In the genomic region with DNA sequence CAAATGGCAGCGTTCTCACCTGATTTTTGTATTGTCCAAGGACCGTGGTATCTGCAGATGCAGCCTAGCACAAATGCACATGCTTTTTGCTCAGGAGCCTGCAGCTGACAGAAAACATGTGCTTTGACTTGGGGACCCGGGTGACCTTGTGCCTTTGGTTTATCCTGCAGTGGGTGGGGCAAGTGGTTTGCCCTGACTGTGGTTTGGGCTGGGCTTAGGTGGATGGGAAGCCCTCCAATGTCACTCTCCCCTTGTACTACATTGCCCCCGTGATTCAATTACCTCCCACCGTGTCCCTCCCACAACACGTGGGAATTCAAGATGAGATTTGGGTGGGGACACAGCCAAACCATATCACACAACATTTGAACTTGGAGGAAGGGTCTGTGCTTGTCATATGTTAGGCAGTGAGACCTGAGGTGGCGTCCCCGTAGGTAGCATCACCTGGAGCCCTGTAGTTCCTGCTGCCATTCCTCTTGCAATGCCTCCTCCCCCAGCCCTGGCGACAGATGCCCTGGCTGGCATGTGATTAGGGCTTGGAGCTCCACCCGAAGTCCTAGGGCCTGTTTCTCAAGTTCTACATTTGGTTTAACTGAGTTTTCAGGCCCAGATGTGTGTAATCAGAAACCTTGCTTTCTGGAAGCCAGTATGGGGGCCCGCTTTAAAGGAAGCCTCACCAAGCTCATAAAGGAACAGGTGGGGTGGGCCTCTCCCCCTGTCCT, we compare ENCODE assay signal across 8 cellular contexts. TPM values are rescaled to one million over a fixed set of nuclear protein-coding genes. Genes with fewer than 3 reads are reported as not detected.
DNase-seq lines count a peak whose midpoint lies in the region; ATAC-seq and TF ChIP-seq lines count a peak whose summit lies in the region.

No MANE protein-coding gene starts in this region.

- no peaks in the 10 kb centered on the region for H3K9me3 Mint-ChIP-seq in MCF 10A (ENCODE audit: unreplicated experiment)
- no peaks in the 10 kb centered on the region for H3K9me3 Mint-ChIP-seq in WTC11
- no peaks in the 10 kb centered on the region for H3K9me3 Mint-ChIP-seq in immature natural killer cell

- H3K9me3 ChIP-seq in mammary epithelial cell (replicated peaks; ENCODE audit: insufficient read depth, low read length) (no peaks in the 10 kb centered on the region), upper lobe of right lung (no peaks in the 10 kb centered on the region)

- H3K36me3 Mint-ChIP-seq in MCF 10A (ENCODE audit: insufficient read depth, unreplicated experiment) = no peaks in the 10 kb centered on the region
- no peaks in the 10 kb centered on the region for H3K36me3 Mint-ChIP-seq in WTC11
- no peaks in the 10 kb centered on the region for H3K36me3 Mint-ChIP-seq in immature natural killer cell

- H3K27me3 ChIP-seq in mammary epithelial cell (ENCODE audit: insufficient read depth, low read length) (peaks cover 8% of the 10 kb centered on the region), upper lobe of right lung (peaks cover 19% of the 10 kb centered on the region)

- no peak overlapping the region for H3K27ac ChIP-seq in mammary epithelial cell (ENCODE audit: insufficient read depth, low read depth, low read length)
- no peak overlapping the region for H3K27ac ChIP-seq in upper lobe of right lung

- BruUV-seq in MCF 10A (replicated peaks; lab: Mats Ljungman, UMichigan) (no TSS peak), mammary epithelial cell (replicated peaks; lab: Mats Ljungman, UMichigan) (no TSS peak)

- intact Hi-C loops in MCF 10A (cut with micrococcal nuclease) = loop anchor here (2.0 kb wide), 1 partner anchor 35 kb away; no protein-coding TSS in a partner anchor
- intact Hi-C loops in mammary epithelial cell (cut with micrococcal nuclease) = no loop called here
- intact Hi-C loops in upper lobe of right lung (cut with DNase I) = no loop called here

- H3K4me1 ChIP-seq in mammary epithelial cell (ENCODE audit: insufficient read depth, low read length) (peaks cover 18% of the 10 kb centered on the region), upper lobe of right lung (peaks cover 25% of the 10 kb centered on the region)

- POLR2A ChIA-PET in MCF 10A (lab: Yijun Ruan, JAX) (interaction anchor here (1.2 to 1.9 kb wide), 2 partner anchors 10 to 26 kb away, joined by 3 to 7 read pairs; no protein-coding TSS in a partner anchor), WTC11 (lab: Charles Lee) (no interaction called here)

- no peak for TF ChIP-seq CTCF in MCF 10A (IDR thresholded peaks at IDR 0.05; ENCODE audit: unreplicated experiment)
- TF ChIP-seq CTCF in mammary epithelial cell (conservative IDR thresholded peaks at IDR 0.05 in 1 of 2, IDR thresholded peaks at IDR 0.05 in 1 of 2; ENCODE audit: extremely low read depth in 1 of 2, insufficient read depth in 1 of 2, low read depth in 1 of 2, low read length in 2 of 2) = no peak
- TF ChIP-seq CTCF in WTC11 (IDR thresholded peaks at IDR 0.05) = no peak
- no peak for TF ChIP-seq CTCF in upper lobe of right lung (IDR thresholded peaks at IDR 0.05)

- peak overlapping the region in 1 of 3 experiments; percentile 18 for H3K4me3 ChIP-seq in mammary epithelial cell (replicated peaks in 1 of 3; ENCODE audit: insufficient read depth in 1 of 3, low read depth in 2 of 3, low read length in 3 of 3)
- H3K4me3 ChIP-seq in upper lobe of right lung = peak overlapping the region; percentile 68

- no peaks in the 10 kb centered on the region for H4K20me1 ChIP-seq in mammary epithelial cell (ENCODE audit: insufficient read depth, low read length)

- WGBS in mammary epithelial cell (ENCODE audit: low coverage, missing lambda C conversion rate) = 90% methylated on average over 10 of the region's 11 CpGs

- in situ Hi-C loops in mammary epithelial cell (cut with MboI; ENCODE audit: low sequenced_read_pairs in 2 of 2) = no loop called here

- no peak overlapping the region for H3K4me2 ChIP-seq in mammary epithelial cell (ENCODE audit: insufficient read depth, low read depth, low read length)

- H3K27ac Mint-ChIP-seq in MCF 10A (ENCODE audit: low read depth, unreplicated experiment) (no peak overlapping the region), WTC11 (no peak overlapping the region), immature natural killer cell (no peak overlapping the region)

- H3K36me3 ChIP-seq in mammary epithelial cell (ENCODE audit: insufficient read depth, low read length) = no peaks in the 10 kb centered on the region
- no peaks in the 10 kb centered on the region for H3K36me3 ChIP-seq in upper lobe of right lung

- H3K4me3 Mint-ChIP-seq in MCF 10A (ENCODE audit: unreplicated experiment) (peak overlapping the region; percentile 66), WTC11 (peak overlapping the region; percentile 84), immature natural killer cell (peak overlapping the region; percentile 79 to 91 (median 86))

- H3K4me1 Mint-ChIP-seq in MCF 10A (ENCODE audit: insufficient read depth, unreplicated experiment) = peaks cover 13% of the 10 kb centered on the region
- peaks cover 10% of the 10 kb centered on the region for H3K4me1 Mint-ChIP-seq in WTC11
- peaks cover 12 to 15% of the 10 kb centered on the region in 2 donors for H3K4me1 Mint-ChIP-seq in immature natural killer cell

- no peak overlapping the region for H2AFZ ChIP-seq in mammary epithelial cell (ENCODE audit: low read depth, low read length)

- H3K27me3 Mint-ChIP-seq in MCF 10A (ENCODE audit: insufficient read depth, unreplicated experiment) (no peaks in the 10 kb centered on the region), WTC11 (ENCODE audit: low read depth) (peaks cover 69% of the 10 kb centered on the region), immature natural killer cell (ENCODE audit: low read depth in 3 of 3) (peaks cover 0 to 5% (median 4%) of the 10 kb centered on the region in 3 donors)

- H3K79me2 ChIP-seq in mammary epithelial cell (ENCODE audit: insufficient read depth, low read length) = no peaks in the 10 kb centered on the region

- ATAC-seq in WTC11 (no peak), upper lobe of right lung (no peak)

- DNase-seq in MCF 10A (ENCODE audit: unreplicated experiment) (no peak), mammary epithelial cell (no peak), WTC11 (ENCODE audit: low spot score) (no peak), immature natural killer cell (no peak), upper lobe of right lung (no peak), SW 1271 (lab: John Stamatoyannopoulos, UW) (no peak), NCI-H1105 treated with DMSO at 0.1 percent for 48 hours (lab: John Stamatoyannopoulos, UW) (no peak)
- DNase-seq in activated CD4-positive, CD25-positive, alpha-beta regulatory T cell treated with anti-CD3 and anti-CD28 coated beads, Interleukin-2, amount 50 U/mL, for 72 hours = no peak

- CTCF ChIA-PET in MCF 10A (lab: Yijun Ruan, JAX) (interaction anchor here (0.7 to 1.4 kb wide), 3 partner anchors 11 to 63 kb away, joined by 3 to 4 read pairs (median 3); no protein-coding TSS in a partner anchor), mammary epithelial cell (lab: Charles Lee; ENCODE audit: low non-redundant PET) (interaction anchor here (0.6 kb wide), 1 partner anchor 92 kb away, joined by 4 read pairs; no protein-coding TSS in a partner anchor), WTC11 (lab: Charles Lee) (interaction anchor here (1.1 kb wide), 1 partner anchor 62 kb away, joined by 4 read pairs; no protein-coding TSS in a partner anchor)

- dilution Hi-C loops in mammary epithelial cell (cut with HindIII; ENCODE audit: low sequenced_read_pairs) = no loop called here

- H3K9ac ChIP-seq in mammary epithelial cell (ENCODE audit: insufficient read depth, low read length) = no peak overlapping the region

TF ChIP-seq in WTC11, 78 proteins besides CTCF, POLR2A, EP300 and RAD21:
- TF ChIP-seq, protein P1, sequence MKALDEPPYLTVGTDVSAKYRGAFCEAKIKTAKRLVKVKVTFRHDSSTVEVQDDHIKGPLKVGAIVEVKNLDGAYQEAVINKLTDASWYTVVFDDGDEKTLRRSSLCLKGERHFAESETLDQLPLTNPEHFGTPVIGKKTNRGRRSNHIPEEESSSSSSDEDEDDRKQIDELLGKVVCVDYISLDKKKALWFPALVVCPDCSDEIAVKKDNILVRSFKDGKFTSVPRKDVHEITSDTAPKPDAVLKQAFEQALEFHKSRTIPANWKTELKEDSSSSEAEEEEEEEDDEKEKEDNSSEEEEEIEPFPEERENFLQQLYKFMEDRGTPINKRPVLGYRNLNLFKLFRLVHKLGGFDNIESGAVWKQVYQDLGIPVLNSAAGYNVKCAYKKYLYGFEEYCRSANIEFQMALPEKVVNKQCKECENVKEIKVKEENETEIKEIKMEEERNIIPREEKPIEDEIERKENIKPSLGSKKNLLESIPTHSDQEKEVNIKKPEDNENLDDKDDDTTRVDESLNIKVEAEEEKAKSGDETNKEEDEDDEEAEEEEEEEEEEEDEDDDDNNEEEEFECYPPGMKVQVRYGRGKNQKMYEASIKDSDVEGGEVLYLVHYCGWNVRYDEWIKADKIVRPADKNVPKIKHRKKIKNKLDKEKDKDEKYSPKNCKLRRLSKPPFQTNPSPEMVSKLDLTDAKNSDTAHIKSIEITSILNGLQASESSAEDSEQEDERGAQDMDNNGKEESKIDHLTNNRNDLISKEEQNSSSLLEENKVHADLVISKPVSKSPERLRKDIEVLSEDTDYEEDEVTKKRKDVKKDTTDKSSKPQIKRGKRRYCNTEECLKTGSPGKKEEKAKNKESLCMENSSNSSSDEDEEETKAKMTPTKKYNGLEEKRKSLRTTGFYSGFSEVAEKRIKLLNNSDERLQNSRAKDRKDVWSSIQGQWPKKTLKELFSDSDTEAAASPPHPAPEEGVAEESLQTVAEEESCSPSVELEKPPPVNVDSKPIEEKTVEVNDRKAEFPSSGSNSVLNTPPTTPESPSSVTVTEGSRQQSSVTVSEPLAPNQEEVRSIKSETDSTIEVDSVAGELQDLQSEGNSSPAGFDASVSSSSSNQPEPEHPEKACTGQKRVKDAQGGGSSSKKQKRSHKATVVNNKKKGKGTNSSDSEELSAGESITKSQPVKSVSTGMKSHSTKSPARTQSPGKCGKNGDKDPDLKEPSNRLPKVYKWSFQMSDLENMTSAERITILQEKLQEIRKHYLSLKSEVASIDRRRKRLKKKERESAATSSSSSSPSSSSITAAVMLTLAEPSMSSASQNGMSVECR (CRISPR knock-in tag; IDR thresholded peaks at IDR 0.05; ENCODE audit: borderline replicate concordance) = no peak
- TF ChIP-seq PRRX2 (CRISPR knock-in tag; IDR thresholded peaks at IDR 0.05) = no peak
- TF ChIP-seq MAX (CRISPR knock-in tag; IDR thresholded peaks at IDR 0.05) = no peak
- TF ChIP-seq GTF2I (CRISPR knock-in tag; conservative IDR thresholded peaks at IDR 0.05) = no peak

RNA-seq across cellular contexts. Expression of gene ANKRD33B, which starts 2.1 kb away (rescaled TPM):
- 3.1 TPM in 2 replicates for total RNA-seq in MCF 10A (2022)
- 1 to 10 TPM in 1 of 2 donors, under 1 TPM in 1; under 0.01 to 1.8 TPM for total RNA-seq in mammary epithelial cell
- 0.50 TPM for polyA plus RNA-seq in mammary epithelial cell
- 2.3 TPM for polyA minus RNA-seq in mammary epithelial cell
- 5.4 to 9.2 TPM (median 5.9 TPM) in 3 replicates for total RNA-seq in WTC11 (2021)
- polyA plus RNA-seq in immature natural killer cell = under 1 TPM in 2 of 3 donors, not detected in 1; 0.13 to 0.15 TPM
- 6.1 TPM for total RNA-seq in upper lobe of right lung
